Comparison of ENCODE assay signal across 12 cellular contexts in the genomic region with DNA sequence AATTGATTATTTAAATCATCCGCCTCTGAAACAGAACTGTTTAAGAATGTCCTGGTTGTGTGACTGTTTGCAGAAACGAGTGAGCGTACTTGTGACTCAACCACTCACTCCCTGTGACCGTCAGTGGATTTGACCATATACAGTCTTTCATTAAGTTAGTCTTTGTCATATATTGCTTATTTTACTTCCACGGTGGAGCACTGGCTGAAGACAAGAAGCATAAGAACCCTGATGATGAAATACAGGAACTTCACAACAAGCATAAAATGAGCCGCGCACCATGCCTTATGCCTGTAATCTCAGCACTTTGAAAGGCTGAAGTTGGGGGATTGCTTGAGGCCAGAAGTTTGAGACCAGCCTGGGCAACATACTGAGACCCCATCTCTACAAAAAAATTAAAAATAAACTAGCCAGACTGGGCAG.
DNase-seq lines count a peak whose midpoint lies in the region; ATAC-seq and TF ChIP-seq lines count a peak whose summit lies in the region.
"Had no signal": no experiment of that assay in that cellular context is flagged by ENCODE, and none has a peak within 500 bp of the region (broad histone marks: within the 10 kb centered on the region; RNA-seq: fewer than 3 reads in every experiment).

No MANE protein-coding gene starts in this region.

- H2AFZ ChIP-seq in fibroblast of lung (ENCODE audit: low read length), result no peak overlapping the region

- no peaks in the 10 kb centered on the region for H3K27me3 Mint-ChIP-seq in activated CD8-positive, alpha-beta memory T cell treated with anti-CD3 and anti-CD28 coated beads, Interleukin-2, amount 10 ng/mL, durations not matched to agents 7 days and 5 days
- H3K27me3 Mint-ChIP-seq: naive thymus-derived CD8-positive, alpha-beta T cell; type B pancreatic cell had no signal

- CTCF ChIA-PET in activated CD8-positive, alpha-beta memory T cell treated with anti-CD3 and anti-CD28 coated beads, Interleukin-2, amount 10 ng/mL, durations not matched to agents 7 days and 5 days (lab: Charles Lee), result no interaction called here

- H3K18ac ChIP-seq in mesendoderm (ENCODE audit: low read length), result no peak overlapping the region

- no peak for ATAC-seq in activated CD8-positive, alpha-beta memory T cell treated with anti-CD3 and anti-CD28 coated beads, Interleukin-2, amount 10 ng/mL, durations not matched to agents 7 days and 5 days
- no peak for ATAC-seq in HG02981 (IDR thresholded peaks at IDR 0.05; ENCODE audit: unreplicated experiment)
- ATAC-seq: naive thymus-derived CD8-positive, alpha-beta T cell had no signal

- H3K4me3 ChIP-seq in fibroblast of lung (replicated peaks in 1 of 4; ENCODE audit: control extremely low read depth in 1 of 4, insufficient read depth in 1 of 4, low read depth in 3 of 4, low read length in 4 of 4), result no peak overlapping the region
- H3K4me3 ChIP-seq in mesendoderm (ENCODE audit: low read length), result no peak overlapping the region

- H2AK5ac ChIP-seq in mesendoderm (ENCODE audit: low read length), result no peak overlapping the region

- H3K4me1 ChIP-seq in fibroblast of lung (ENCODE audit: control insufficient read depth, extremely low read depth, insufficient read depth, low read length) (peaks cover 6% of the 10 kb centered on the region), mesendoderm (ENCODE audit: control insufficient read depth, low read depth, low read length) (no peaks in the 10 kb centered on the region)

- no peak overlapping the region for H3K27ac ChIP-seq in fibroblast of lung (ENCODE audit: insufficient read depth, low read length)
- no peak overlapping the region for H3K27ac ChIP-seq in mesendoderm (ENCODE audit: low read depth, low read length)

- H3K36me3 ChIP-seq in fibroblast of lung (ENCODE audit: control insufficient read depth, insufficient read depth, low read length), result no peaks in the 10 kb centered on the region
- H3K36me3 ChIP-seq in mesendoderm (ENCODE audit: control insufficient read depth, insufficient read depth, low read length), result no peaks in the 10 kb centered on the region

- H4K5ac ChIP-seq in mesendoderm (ENCODE audit: low read length), result no peak overlapping the region

- no peaks in the 10 kb centered on the region for H3K9me3 ChIP-seq in fibroblast of lung (ENCODE audit: control insufficient read depth, insufficient read depth, low read depth, low read length)

- H3K27me3 ChIP-seq in fibroblast of lung (ENCODE audit: control insufficient read depth, insufficient read depth, low read length) (no peaks in the 10 kb centered on the region), mesendoderm (ENCODE audit: insufficient read depth, low read length, poor library complexity) (no peaks in the 10 kb centered on the region)

- H3K27ac Mint-ChIP-seq in activated CD8-positive, alpha-beta memory T cell treated with anti-CD3 and anti-CD28 coated beads, Interleukin-2, amount 10 ng/mL, durations not matched to agents 7 days and 5 days, result no peak overlapping the region
- H3K27ac Mint-ChIP-seq: naive thymus-derived CD8-positive, alpha-beta T cell; type B pancreatic cell had no signal

- no peak for TF ChIP-seq CTCF in fibroblast of lung (conservative IDR thresholded peaks at IDR 0.05 in 1 of 2, IDR thresholded peaks at IDR 0.05 in 1 of 2; ENCODE audit: low read depth in 1 of 2, low read length in 2 of 2)

- H2BK120ac ChIP-seq in mesendoderm (ENCODE audit: low read depth, low read length), result no peak overlapping the region

- H3K4me2 ChIP-seq in fibroblast of lung (ENCODE audit: extremely low read depth, insufficient read depth, low read length) (no peak overlapping the region), mesendoderm (ENCODE audit: low read length) (no peak overlapping the region)

- H3K79me1 ChIP-seq in mesendoderm (ENCODE audit: low read length), result no peaks in the 10 kb centered on the region

- no peak overlapping the region for H2BK5ac ChIP-seq in mesendoderm (ENCODE audit: low read length)

- no peak overlapping the region for H3K56ac ChIP-seq in mesendoderm (ENCODE audit: low read length)

- H4K8ac ChIP-seq in mesendoderm (ENCODE audit: low read depth, low read length), result no peak overlapping the region

- no peaks in the 10 kb centered on the region for H4K20me1 ChIP-seq in fibroblast of lung (ENCODE audit: control insufficient read depth, extremely low read depth, insufficient read depth, low read length)

- peaks cover 33% of the 10 kb centered on the region for H3K4me1 Mint-ChIP-seq in activated CD8-positive, alpha-beta memory T cell treated with anti-CD3 and anti-CD28 coated beads, Interleukin-2, amount 10 ng/mL, durations not matched to agents 7 days and 5 days

- H3K23ac ChIP-seq in mesendoderm (ENCODE audit: low read length), result no peak overlapping the region

- H3K4me3 Mint-ChIP-seq in activated CD8-positive, alpha-beta memory T cell treated with anti-CD3 and anti-CD28 coated beads, Interleukin-2, amount 10 ng/mL, durations not matched to agents 7 days and 5 days, result no peak overlapping the region
- H3K4me3 Mint-ChIP-seq: naive thymus-derived CD8-positive, alpha-beta T cell; type B pancreatic cell had no signal

- no peak overlapping the region for H3K9ac ChIP-seq in fibroblast of lung (ENCODE audit: insufficient read depth, low read length)
- no peak overlapping the region for H3K9ac ChIP-seq in mesendoderm (ENCODE audit: low read length)

- no CpG with 5 or more reads among the region's 7 CpGs for WGBS in mesendoderm (ENCODE audit: extremely low coverage, insufficient coverage, low lambda C conversion rate)

- H3K9me3 Mint-ChIP-seq in activated CD8-positive, alpha-beta memory T cell treated with anti-CD3 and anti-CD28 coated beads, Interleukin-2, amount 10 ng/mL, durations not matched to agents 7 days and 5 days (ENCODE audit: low read depth), result no peaks in the 10 kb centered on the region
- H3K9me3 Mint-ChIP-seq: naive thymus-derived CD8-positive, alpha-beta T cell; type B pancreatic cell had no signal

- no peak overlapping the region for H2BK15ac ChIP-seq in mesendoderm (replicated peaks; ENCODE audit: low read depth)

- H3K36me3 Mint-ChIP-seq in activated CD8-positive, alpha-beta memory T cell treated with anti-CD3 and anti-CD28 coated beads, Interleukin-2, amount 10 ng/mL, durations not matched to agents 7 days and 5 days, result peaks cover 3% of the 10 kb centered on the region
- H3K36me3 Mint-ChIP-seq: naive thymus-derived CD8-positive, alpha-beta T cell; type B pancreatic cell had no signal

- H3K4ac ChIP-seq in mesendoderm (ENCODE audit: low read depth, low read length), result no peak overlapping the region

- H3K79me2 ChIP-seq in fibroblast of lung (ENCODE audit: control insufficient read depth, insufficient read depth, low read length) (no peaks in the 10 kb centered on the region), mesendoderm (ENCODE audit: control insufficient read depth, insufficient read depth, low read length) (no peaks in the 10 kb centered on the region)

- peak; percentile 43 for DNase-seq in activated CD8-positive, alpha-beta memory T cell treated with anti-CD3 and anti-CD28 coated beads, Interleukin-2, amount 50 U/mL, for 48 hours
- no peak for DNase-seq in activated CD8-positive, alpha-beta memory T cell treated with anti-CD3 and anti-CD28 coated beads, Interleukin-2, amount 10 ng/mL, durations not matched to agents 7 days and 5 days
- peak; percentile 53 for DNase-seq in RKO (ENCODE audit: low spot score)
- DNase-seq in fibroblast of lung (ENCODE audit: low read depth in 2 of 2), result peak; percentile 88 to 89
- peak; percentile 26 for DNase-seq in stromal cell of bone marrow (ENCODE audit: low read depth)
- no peak for DNase-seq in mesendoderm
- DNase-seq in KG1 (lab: John Stamatoyannopoulos, UW), result no peak
- DNase-seq: naive thymus-derived CD8-positive, alpha-beta T cell; stimulated activated CD4-positive, alpha-beta T cell treated with anti-CD3 and anti-CD28 coated beads, Interleukin-2, amount 100 ng/mL, for 48 hours; SW 1271 had no signal

Comparison
In these comparisons a context has a peak if more than half of its experiments do, and no peak if none do; other contexts are left out.
1. DNase-seq: peak in activated CD8-positive, alpha-beta memory T cell treated with anti-CD3 and anti-CD28 coated beads, Interleukin-2, amount 50 U/mL, for 48 hours (single experiment), RKO (single experiment), fibroblast of lung (2 of 2) and stromal cell of bone marrow (single experiment); none in activated CD8-positive, alpha-beta memory T cell treated with anti-CD3 and anti-CD28 coated beads, Interleukin-2, amount 10 ng/mL, durations not matched to agents 7 days and 5 days (single experiment), mesendoderm (single experiment) and KG1 (single experiment).